ENCODE assay signal across 8 cellular contexts in the genomic region with DNA sequence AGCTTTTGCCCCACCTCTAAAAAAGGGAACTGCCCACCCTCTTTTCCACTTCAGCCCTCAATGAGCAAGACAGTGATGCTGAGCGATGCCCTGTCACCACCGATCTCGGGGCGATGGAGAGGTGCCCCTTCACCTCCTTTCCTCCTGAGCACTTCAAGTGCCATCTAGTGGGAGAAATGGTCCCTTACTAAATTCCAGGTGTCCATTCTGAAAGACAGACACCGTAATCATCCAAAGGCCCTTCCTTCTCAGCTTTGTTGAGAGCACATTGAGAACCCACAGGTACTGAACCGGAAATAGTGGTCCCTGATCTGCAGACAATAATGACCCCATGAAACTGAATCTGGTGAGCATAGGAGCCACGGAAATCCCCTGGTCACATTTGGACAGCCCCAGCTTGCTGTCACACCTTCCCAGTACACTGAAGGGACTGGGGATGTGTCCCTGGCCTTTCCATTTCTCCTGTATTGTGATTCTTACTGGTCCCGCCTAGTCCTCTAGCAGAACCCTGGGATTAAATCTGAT. TPM values are rescaled to one million over a fixed set of nuclear protein-coding genes. Genes with fewer than 3 reads are reported as not detected.
DNase-seq lines count a peak whose midpoint lies in the region; ATAC-seq and TF ChIP-seq lines count a peak whose summit lies in the region.

No MANE protein-coding gene starts in this region.

- no peaks in the 10 kb centered on the region for H3K27me3 ChIP-seq in fibroblast of lung (ENCODE audit: control insufficient read depth, insufficient read depth, low read length)
- H3K27me3 ChIP-seq in SJCRH30, result no peaks in the 10 kb centered on the region

- H3K4me1 ChIP-seq in fibroblast of lung (ENCODE audit: control insufficient read depth, extremely low read depth, insufficient read depth, low read length) (no peaks in the 10 kb centered on the region), SJCRH30 (peaks cover 46% of the 10 kb centered on the region)

- H3K36me3 ChIP-seq in fibroblast of lung (ENCODE audit: control insufficient read depth, insufficient read depth, low read length) (peaks cover 27% of the 10 kb centered on the region), SJCRH30 (peaks cover 84% of the 10 kb centered on the region)

- no peak overlapping the region for H3K27ac ChIP-seq in fibroblast of lung (ENCODE audit: insufficient read depth, low read length)
- H3K27ac ChIP-seq in SJCRH30, result no peak overlapping the region; the same call in 1 of the 2 replicates

- peak; percentile 50 for TF ChIP-seq CTCF in AG10803 (conservative IDR thresholded peaks at IDR 0.05; ENCODE audit: low read length)
- peak; percentile 37 to 42 for TF ChIP-seq CTCF in fibroblast of lung (conservative IDR thresholded peaks at IDR 0.05 in 1 of 2, IDR thresholded peaks at IDR 0.05 in 1 of 2; ENCODE audit: low read depth in 1 of 2, low read length in 2 of 2)

- H3K79me2 ChIP-seq in fibroblast of lung (ENCODE audit: control insufficient read depth, insufficient read depth, low read length), result no peaks in the 10 kb centered on the region

- ATAC-seq in GM18499 (IDR thresholded peaks at IDR 0.05; ENCODE audit: insufficient read depth, unreplicated experiment) (peak; percentile 73), HG02642 (IDR thresholded peaks at IDR 0.05; ENCODE audit: poor library complexity, unreplicated experiment) (peak; percentile 86)

- H4K20me1 ChIP-seq in fibroblast of lung (ENCODE audit: control insufficient read depth, extremely low read depth, insufficient read depth, low read length), result no peaks in the 10 kb centered on the region

- no peak for DNase-seq in AG10803 (ENCODE audit: low read depth)
- peak; percentile 18 for DNase-seq in NCI-H1105 (lab: John Stamatoyannopoulos, UW)
- peak; percentile 23 to 53 for DNase-seq in activated CD4-positive, alpha-beta T cell treated with anti-CD3 and anti-CD28 coated beads, Interleukin-2, amount 50 U/mL, for 48 hours
- peak in 1 of 2 donors; percentile 42 for DNase-seq in fibroblast of lung (ENCODE audit: low read depth in 2 of 2)
- DNase-seq in renal cortical epithelial cell (ENCODE audit: low read depth), result peak; percentile 33
- no peak for DNase-seq in SJCRH30

- no peak overlapping the region for H3K9ac ChIP-seq in fibroblast of lung (ENCODE audit: insufficient read depth, low read length)

- H2AFZ ChIP-seq in fibroblast of lung (ENCODE audit: low read length), result no peak overlapping the region

- no peak overlapping the region for H3K4me2 ChIP-seq in fibroblast of lung (ENCODE audit: extremely low read depth, insufficient read depth, low read length)

- no peak overlapping the region for H3K4me3 ChIP-seq in AG10803 (ENCODE audit: low read length)
- no peak overlapping the region for H3K4me3 ChIP-seq in fibroblast of lung (replicated peaks in 1 of 4; ENCODE audit: control extremely low read depth in 1 of 4, insufficient read depth in 1 of 4, low read depth in 3 of 4, low read length in 4 of 4)
- no peak overlapping the region for H3K4me3 ChIP-seq in SJCRH30

- H3K9me3 ChIP-seq in fibroblast of lung (ENCODE audit: control insufficient read depth, insufficient read depth, low read depth, low read length), result no peaks in the 10 kb centered on the region
- no peaks in the 10 kb centered on the region for H3K9me3 ChIP-seq in SJCRH30 (replicated peaks)

RNA-seq across cellular contexts. Expression of a gene that starts 38.5 kb away (rescaled TPM):
- total RNA-seq in fibroblast of lung, result 24.9 and 29.4 TPM in 2 replicates
- polyA plus RNA-seq in fibroblast of lung, result 9.9 and 14.0 TPM in 2 replicates
- polyA plus RNA-seq in fibroblast of lung (2012), result 8.2 and 10.4 TPM in 2 replicates
- polyA minus RNA-seq in fibroblast of lung (ENCODE audit: low replicate concordance), result 2.5 TPM in 2 replicates
- 19.5 and 21.9 TPM in 2 replicates for total RNA-seq in renal cortical epithelial cell
- 8.2 and 9.0 TPM in 2 replicates for total RNA-seq in SJCRH30 (2014; rRNA removed; shearing (Covaris generic))

RNA-seq across cellular contexts. Expression of a gene that starts 54.6 kb away (rescaled TPM):
- 2.8 and 5.4 TPM in 2 replicates for total RNA-seq in fibroblast of lung
- 6.9 and 15.5 TPM in 2 replicates for polyA plus RNA-seq in fibroblast of lung
- polyA plus RNA-seq in fibroblast of lung (2012), result 4.3 and 9.9 TPM in 2 replicates
- 0.15 TPM in 1 of 2 replicates, not detected in the other for polyA minus RNA-seq in fibroblast of lung (ENCODE audit: low replicate concordance)
- total RNA-seq in renal cortical epithelial cell, result 4.2 and 5.0 TPM in 2 replicates
- 43.9 and 50.3 TPM in 2 replicates for total RNA-seq in SJCRH30 (2014; rRNA removed; shearing (Covaris generic))

Comparison
In these comparisons a context has a peak if more than half of its experiments do, and no peak if none do; other contexts are left out.
1. DNase-seq: peak in NCI-H1105 (single experiment), activated CD4-positive, alpha-beta T cell treated with anti-CD3 and anti-CD28 coated beads, Interleukin-2, amount 50 U/mL, for 48 hours (2 of 2) and renal cortical epithelial cell (single experiment); none in AG10803 (single experiment) and SJCRH30 (0 of 2).